ENCODE assay signal across 33 cellular contexts in genomic region chr11:79070518-79070917, GRCh38.
"Had no signal": no experiment of that assay in that cellular context is flagged by ENCODE, and none has a peak within 500 bp of the region (broad histone marks: within the 10 kb centered on the region; RNA-seq: fewer than 3 reads in every experiment).

No MANE protein-coding gene starts in this region.

- H3K27ac ChIP-seq: KMS-11 had no signal

- H3K4me3 ChIP-seq: MG63 had no signal

- H3K27me3 ChIP-seq: MG63 had no signal

- H3K36me3 ChIP-seq: MG63 had no signal

- H3K9me3 ChIP-seq: MG63 had no signal

- DNase-seq: Karpas-422, Kasumi-1, KG1, MG63, MM.1S, MV-4-11, NCI-H1048, NCI-H1092, NCI-H1092 treated with DMSO at 0.1 percent for 48 hours, NCI-H1105, NCI-H1105 treated with DMSO at 0.1 percent for 48 hours, NCI-H1417, NCI-H1417 treated with DMSO at 0.1 percent for 48 hours, NCI-H1436, NCI-H1436 treated with DMSO at 0.1 percent for 48 hours, NCI-H146, NCI-H1694, NCI-H1694 treated with DMSO at 0.1 percent for 48 hours, NCI-H187, NCI-H187 treated with DMSO at 0.1 percent for 48 hours, NCI-H1930, NCI-H2029, NCI-H2029 treated with DMSO at 0.1 percent for 48 hours, NCI-H2081, NCI-H2081 treated with DMSO at 0.1 percent for 48 hours, NCI-H2107, NCI-H2227 treated with DMSO at 0.1 percent for 48 hours, NCI-H226, NCI-H345, NCI-H446, NCI-H446 treated with DMSO at 0.1 percent for 48 hours, NCI-H510A had no signal

- H3K9ac ChIP-seq: KMS-11 had no signal

- H3K4me2 ChIP-seq: KMS-11 had no signal
